Comparison of ENCODE assay signal across 8 cellular contexts in the genomic region with DNA sequence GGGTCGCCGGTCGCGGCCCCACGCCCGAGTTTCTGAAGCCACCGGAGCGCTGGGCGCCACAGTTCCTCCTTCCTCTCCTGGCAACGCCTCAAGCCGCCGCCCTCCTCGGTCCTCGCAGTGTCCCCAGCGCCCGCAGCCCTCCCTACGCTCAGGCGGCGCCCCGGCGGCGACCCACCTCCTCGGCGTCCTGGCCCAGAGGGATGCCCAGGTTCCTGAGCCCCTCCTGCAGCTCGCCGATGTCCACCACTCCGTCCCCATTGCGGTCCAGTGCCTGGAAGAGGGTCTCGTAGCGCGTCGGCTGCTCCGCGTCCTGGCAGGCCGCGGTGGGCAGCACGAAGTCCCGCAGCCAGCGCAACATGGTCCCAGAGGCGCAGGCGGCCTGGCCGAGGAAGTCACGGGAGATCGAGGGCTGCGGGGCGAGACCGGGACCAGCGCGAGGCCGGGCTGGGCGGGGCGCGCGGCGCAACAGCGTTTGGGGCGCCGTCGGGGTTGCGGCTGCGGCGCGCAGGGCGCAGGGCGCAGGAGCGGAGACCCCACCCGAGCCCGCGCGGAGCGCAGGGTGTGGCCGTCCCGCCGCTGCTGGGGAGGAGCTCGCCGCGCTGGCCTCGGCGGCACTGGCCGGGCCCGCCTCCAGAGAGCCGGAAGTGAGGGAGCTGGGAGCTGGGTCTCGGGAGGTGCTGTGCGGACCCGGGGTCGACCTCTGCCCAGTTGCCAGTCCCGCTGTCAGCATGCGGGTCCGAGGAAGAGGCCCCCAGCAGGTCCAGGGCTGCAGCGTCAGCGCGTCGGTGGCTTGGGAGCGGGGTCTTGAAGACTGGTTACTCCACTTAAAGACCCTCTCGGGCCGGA. TPM values are rescaled to one million over a fixed set of nuclear protein-coding genes. Genes with fewer than 3 reads are reported as not detected.
DNase-seq lines count a peak whose midpoint lies in the region; ATAC-seq, FAIRE-seq and TF ChIP-seq lines count a peak whose summit lies in the region.

A gene (minus strand): TSS at position 563 of the 846 bp plus-strand sequence. CDS start 205 bp downstream, at position 358.

- no peaks in the 10 kb centered on the region for H3K9me3 ChIP-seq in fibroblast of lung (ENCODE audit: control insufficient read depth, insufficient read depth, low read depth, low read length)

- DNase-seq in CMK (ENCODE audit: low read depth): peak; percentile 66
- DNase-seq in HT-29 (ENCODE audit: low spot score): peak; percentile 75
- DNase-seq in RCC 7860 (ENCODE audit: low spot score): peak; percentile 72
- DNase-seq in fibroblast of lung (ENCODE audit: low read depth in 2 of 2): peak; percentile 79
- peak; percentile 52 to 83 (median 62) for DNase-seq in naive thymus-derived CD8-positive, alpha-beta T cell
- DNase-seq in stimulated activated naive CD4-positive, alpha-beta T cell (lab: John Stamatoyannopoulos, UW): peak; percentile 38 to 63 (median 51)

- no peaks in the 10 kb centered on the region for H4K20me1 ChIP-seq in fibroblast of lung (ENCODE audit: control insufficient read depth, extremely low read depth, insufficient read depth, low read length)

- H3K27me3 Mint-ChIP-seq in activated T-helper 17 cell treated with anti-CD3 and anti-CD28 coated beads, Interleukin-2, amount 50 U/mL, for 72 hours: no peaks in the 10 kb centered on the region
- peaks cover 0 to 1% (median 0%) of the 10 kb centered on the region in 5 donors for H3K27me3 Mint-ChIP-seq in naive thymus-derived CD8-positive, alpha-beta T cell

- POLR2A ChIA-PET in naive thymus-derived CD8-positive, alpha-beta T cell (lab: Charles Lee): interaction anchor here (0.9 to 2.3 kb wide), 8 partner anchors 9 to 900 kb away, joined by 3 to 10 read pairs (median 5); a partner anchor contains a TSS

- peak within 1 kb of the TSS; percentile 94 for H3K9ac ChIP-seq in fibroblast of lung (ENCODE audit: insufficient read depth, low read length)

- peaks cover 18% of the 10 kb centered on the region for H3K36me3 Mint-ChIP-seq in activated T-helper 17 cell treated with anti-CD3 and anti-CD28 coated beads, Interleukin-2, amount 50 U/mL, for 72 hours (ENCODE audit: low read depth)
- peaks cover 0 to 8% (median 3%) of the 10 kb centered on the region in 3 donors for H3K36me3 Mint-ChIP-seq in naive thymus-derived CD8-positive, alpha-beta T cell

- no peak for FAIRE-seq in RCC 7860 (lab: Jason Lieb, UNC)

- no peaks in the 10 kb centered on the region for H3K27me3 ChIP-seq in fibroblast of lung (ENCODE audit: control insufficient read depth, insufficient read depth, low read length)

- peak within 1 kb of the TSS; percentile 90 for H2AFZ ChIP-seq in fibroblast of lung (ENCODE audit: low read length)

- TF ChIP-seq CTCF in fibroblast of lung (conservative IDR thresholded peaks at IDR 0.05 in 1 of 2, IDR thresholded peaks at IDR 0.05 in 1 of 2; ENCODE audit: low read depth in 1 of 2, low read length in 2 of 2): no peak

- H3K4me3 ChIP-seq in fibroblast of lung (replicated peaks in 1 of 4; ENCODE audit: control extremely low read depth in 1 of 4, insufficient read depth in 1 of 4, low read depth in 3 of 4, low read length in 4 of 4): peak within 1 kb of the TSS; percentile 75 to 98 (median 92)

- peaks cover 8% of the 10 kb centered on the region for H3K36me3 ChIP-seq in fibroblast of lung (ENCODE audit: control insufficient read depth, insufficient read depth, low read length)

- ATAC-seq in GM19463 (IDR thresholded peaks at IDR 0.05; ENCODE audit: unreplicated experiment): peak; percentile 84
- ATAC-seq in activated T-helper 17 cell treated with anti-CD3 and anti-CD28 coated beads, Interleukin-2, amount 50 U/mL, for 72 hours (replicated peaks): peak; percentile 96
- peak; percentile 93 to 94 for ATAC-seq in naive thymus-derived CD8-positive, alpha-beta T cell

- H3K27ac ChIP-seq in fibroblast of lung (ENCODE audit: insufficient read depth, low read length): peak within 1 kb of the TSS; percentile 95

- peaks cover 20% of the 10 kb centered on the region for H3K4me1 Mint-ChIP-seq in activated T-helper 17 cell treated with anti-CD3 and anti-CD28 coated beads, Interleukin-2, amount 50 U/mL, for 72 hours
- peaks cover 6 to 41% (median 31%) of the 10 kb centered on the region in 4 donors for H3K4me1 Mint-ChIP-seq in naive thymus-derived CD8-positive, alpha-beta T cell

- no peaks in the 10 kb centered on the region for H3K9me3 Mint-ChIP-seq in activated T-helper 17 cell treated with anti-CD3 and anti-CD28 coated beads, Interleukin-2, amount 50 U/mL, for 72 hours
- H3K9me3 Mint-ChIP-seq in naive thymus-derived CD8-positive, alpha-beta T cell: peaks cover 0 to 8% (median 0%) of the 10 kb centered on the region in 9 donors

- H3K79me2 ChIP-seq in fibroblast of lung (ENCODE audit: control insufficient read depth, insufficient read depth, low read length): peaks cover 50% of the 10 kb centered on the region

- H3K4me1 ChIP-seq in fibroblast of lung (ENCODE audit: control insufficient read depth, extremely low read depth, insufficient read depth, low read length): peaks cover 3% of the 10 kb centered on the region

- H3K27ac Mint-ChIP-seq in activated T-helper 17 cell treated with anti-CD3 and anti-CD28 coated beads, Interleukin-2, amount 50 U/mL, for 72 hours: peak within 1 kb of the TSS; percentile 83
- peak within 1 kb of the TSS; percentile 66 to 94 (median 86) for H3K27ac Mint-ChIP-seq in naive thymus-derived CD8-positive, alpha-beta T cell

- H3K4me2 ChIP-seq in fibroblast of lung (ENCODE audit: extremely low read depth, insufficient read depth, low read length): peak within 1 kb of the TSS; percentile 85

- H3K4me3 Mint-ChIP-seq in activated T-helper 17 cell treated with anti-CD3 and anti-CD28 coated beads, Interleukin-2, amount 50 U/mL, for 72 hours: peak within 1 kb of the TSS; percentile 89
- peak within 1 kb of the TSS; percentile 83 to 94 (median 91) for H3K4me3 Mint-ChIP-seq in naive thymus-derived CD8-positive, alpha-beta T cell

RNA-seq across cellular contexts. Expression of the gene that starts here (rescaled TPM):
- 35.0 and 35.3 TPM in 2 replicates for total RNA-seq in HT-29 (2014; rRNA removed; shearing (Covaris generic))
- 10 to 100 TPM; 16.0 to 27.3 TPM for total RNA-seq in activated T-helper 17 cell treated with anti-CD3 and anti-CD28 coated beads, Interleukin-2, amount 50 U/mL, for 72 hours
- total RNA-seq in fibroblast of lung: 44.4 and 51.2 TPM in 2 replicates
- polyA plus RNA-seq in fibroblast of lung: 51.1 and 51.6 TPM in 2 replicates
- 32.9 and 33.7 TPM in 2 replicates for polyA plus RNA-seq in fibroblast of lung (2012)
- polyA minus RNA-seq in fibroblast of lung (ENCODE audit: low replicate concordance): 5.8 and 11.9 TPM in 2 replicates
- total RNA-seq in naive thymus-derived CD8-positive, alpha-beta T cell: 10 to 100 TPM; 11.2 to 12.7 TPM
- 10 to 100 TPM in 1 of 3 donors, 1 to 10 TPM in 2; 6.4 to 10.2 (median 7.1) TPM for polyA plus RNA-seq in naive thymus-derived CD8-positive, alpha-beta T cell

Comparison
In these comparisons a context has a peak if more than half of its experiments do, and no peak if none do; other contexts are left out.
1. Peak in every context shown above with its lines: DNase-seq, ATAC-seq, H3K4me3 ChIP-seq and H3K27ac ChIP-seq.